19 cellular contexts compared by ENCODE assay signal in the genomic region with DNA sequence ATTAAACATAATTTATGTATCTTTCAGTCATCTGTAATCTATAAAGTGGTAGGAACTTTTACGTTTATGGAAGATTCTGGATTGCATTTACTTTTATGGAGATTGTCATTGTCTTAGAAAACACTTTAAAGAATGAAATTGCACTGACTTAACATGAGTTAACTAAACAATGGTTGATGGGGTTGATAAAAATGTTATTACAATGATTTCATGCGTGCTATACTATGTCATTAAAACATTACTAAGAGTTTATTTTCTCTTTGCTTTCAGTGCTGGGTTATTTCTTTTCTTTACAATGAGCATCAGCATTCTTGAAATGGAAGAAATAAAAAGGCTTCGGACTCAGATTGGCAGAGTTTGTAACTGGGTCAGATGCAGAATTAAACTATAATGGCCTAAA.
A peak's percentile ranks its signal among the peaks of the same experiment; 100 is the strongest.
DNase-seq lines count a peak whose midpoint lies in the region; ATAC-seq and TF ChIP-seq lines count a peak whose summit lies in the region.
"Had no signal": no experiment of that assay in that cellular context is flagged by ENCODE, and none has a peak within 500 bp of the region (broad histone marks: within the 10 kb centered on the region; RNA-seq: fewer than 3 reads in every experiment).

No MANE protein-coding gene starts in this region.

- H3K9me3 ChIP-seq in cardiac muscle cell (ENCODE audit: low read depth) (no peaks in the 10 kb centered on the region), upper lobe of right lung (no peaks in the 10 kb centered on the region)
- H3K9me3 ChIP-seq: BE2C, BLaER1 had no signal

- H3K27ac ChIP-seq in cardiac muscle cell (peak overlapping the region; percentile 17), upper lobe of right lung (no peak overlapping the region)
- H3K27ac ChIP-seq: BLaER1 had no signal

- POLR2A ChIA-PET in HEK293T (lab: Yijun Ruan, JAX): no interaction called here

- no peak for DNase-seq in cardiac muscle cell (ENCODE audit: low read depth in 1 of 2, low spot score in 1 of 2)
- no peak for DNase-seq in cardiac septum (ENCODE audit: low spot score)
- no peak for DNase-seq in HEK293T (ENCODE audit: extremely low spot score)
- peak; percentile 18 for DNase-seq in fibroblast of the aortic adventitia (ENCODE audit: low read depth)
- no peak for DNase-seq in NCI-H187 treated with DMSO at 0.1 percent for 48 hours (lab: John Stamatoyannopoulos, UW)
- DNase-seq in upper lobe of right lung: no peak
- DNase-seq in DMS153 (lab: John Stamatoyannopoulos, UW): no peak
- DNase-seq: 8988T; ACHN; BE2C; C1 segment of cervical spinal cord; CD4-positive, alpha-beta memory T cell; CD4-positive, CD25-positive, alpha-beta regulatory T cell; CD8-positive, alpha-beta memory T cell; COR-L47; DMS 273 treated with DMSO at 0.1 percent for 48 hours; DMS79 treated with DMSO at 0.1 percent for 48 hours; GF-D8 had no signal

- intact Hi-C loops in cardiac septum (cut with DNase I) (no loop called here), upper lobe of right lung (cut with DNase I) (no loop called here)

- no peak overlapping the region for H3K4me3 ChIP-seq in cardiac muscle cell
- H3K4me3 ChIP-seq in fibroblast of the aortic adventitia (ENCODE audit: low read depth, low read length): no peak overlapping the region
- H3K4me3 ChIP-seq in upper lobe of right lung: no peak overlapping the region
- H3K4me3 ChIP-seq: BLaER1 had no signal

- no peak for ATAC-seq in upper lobe of right lung

- TF ChIP-seq CTCF in cardiac muscle cell (IDR thresholded peaks at IDR 0.05; ENCODE audit: low read depth, low read length) (no peak), fibroblast of the aortic adventitia (IDR thresholded peaks at IDR 0.05; ENCODE audit: insufficient read depth, low read length) (no peak), upper lobe of right lung (IDR thresholded peaks at IDR 0.05) (no peak)

- CTCF ChIA-PET in HEK293T (lab: Yijun Ruan, JAX): no interaction called here

- peaks cover 18% of the 10 kb centered on the region for H3K4me1 ChIP-seq in cardiac muscle cell (ENCODE audit: low read depth)
- no peaks in the 10 kb centered on the region for H3K4me1 ChIP-seq in upper lobe of right lung

- H3K27me3 ChIP-seq in cardiac muscle cell (no peaks in the 10 kb centered on the region), upper lobe of right lung (no peaks in the 10 kb centered on the region)
- H3K27me3 ChIP-seq: BE2C, BLaER1 had no signal

- H3K36me3 ChIP-seq in cardiac muscle cell: peaks cover 50% of the 10 kb centered on the region
- H3K36me3 ChIP-seq in upper lobe of right lung: peaks cover 6% of the 10 kb centered on the region
- H3K36me3 ChIP-seq: BE2C, BLaER1 had no signal

TF ChIP-seq in HEK293T, 16 proteins besides CTCF, POLR2A, EP300 and RAD21:
- TF ChIP-seq CTBP1 (IDR thresholded peaks at IDR 0.05; ENCODE audit: borderline replicate concordance): peak; percentile 45; the same call in 1 of the 2 replicates
- TF ChIP-seq ARNT (IDR thresholded peaks at IDR 0.05): peak; percentile 75; the same call in 1 of the 2 replicates
- TF ChIP-seq PKNOX1 (IDR thresholded peaks at IDR 0.05): peak; percentile 37; the same call in 1 of the 2 replicates
- no peak for TF ChIP-seq BHLHE40 (IDR thresholded peaks at IDR 0.05; ENCODE audit: borderline replicate concordance)
- no peak for TF ChIP-seq LEF1 (IDR thresholded peaks at IDR 0.05; ENCODE audit: borderline replicate concordance)
